Comparison of ENCODE assay signal across 14 cellular contexts in the genomic region with DNA sequence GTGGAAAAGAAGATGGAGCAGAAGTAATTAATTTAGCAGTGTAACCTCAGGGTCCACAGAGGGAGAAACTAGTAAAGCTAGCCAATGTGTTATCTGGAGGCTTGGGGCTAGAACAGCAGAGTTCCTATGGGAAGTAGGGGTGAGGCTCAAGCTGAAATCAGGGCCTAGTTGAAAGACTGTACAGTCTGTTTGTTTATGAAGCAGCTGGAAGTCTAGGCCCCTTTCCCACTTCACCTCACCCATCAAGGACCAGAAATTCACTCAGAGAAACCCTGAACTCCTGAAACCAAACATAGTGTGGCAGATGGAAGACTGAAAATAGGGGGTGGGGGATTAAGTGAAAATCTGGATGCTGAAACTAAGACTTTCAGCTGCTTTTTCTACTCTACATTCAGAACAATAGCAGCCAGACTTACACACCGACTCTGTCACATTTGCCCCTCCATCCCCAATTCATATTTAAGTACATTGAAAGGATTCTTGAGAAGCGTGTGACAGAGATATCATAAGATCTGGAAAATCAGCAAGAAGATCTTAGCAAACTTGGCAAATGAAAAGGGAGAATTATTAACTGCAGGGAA. TPM values are rescaled to one million over a fixed set of nuclear protein-coding genes. Genes with fewer than 3 reads are reported as not detected.
A peak's percentile ranks its signal among the peaks of the same experiment; 100 is the strongest.
DNase-seq lines count a peak whose midpoint lies in the region; ATAC-seq and TF ChIP-seq lines count a peak whose summit lies in the region.
"Had no signal": no experiment of that assay in that cellular context is flagged by ENCODE, and none has a peak within 500 bp of the region (broad histone marks: within the 10 kb centered on the region; RNA-seq: fewer than 3 reads in every experiment).

No MANE protein-coding gene starts in this region.

- H3K36me3 ChIP-seq in Caco-2 (ENCODE audit: control insufficient read depth, insufficient read depth, low read length) = no peaks in the 10 kb centered on the region
- no peaks in the 10 kb centered on the region for H3K36me3 ChIP-seq in colonic mucosa
- no peaks in the 10 kb centered on the region for H3K36me3 ChIP-seq in neural progenitor cell
- H3K36me3 ChIP-seq: MG63, ovary had no signal

- H3K9ac ChIP-seq in colonic mucosa (ENCODE audit: low read depth in 2 of 2, low read length in 2 of 2) = no peak overlapping the region
- no peak overlapping the region for H3K9ac ChIP-seq in neural progenitor cell

- no peaks in the 10 kb centered on the region for H3K9me3 ChIP-seq in Caco-2
- no peaks in the 10 kb centered on the region for H3K9me3 ChIP-seq in colonic mucosa
- no peaks in the 10 kb centered on the region for H3K9me3 ChIP-seq in neural progenitor cell (ENCODE audit: low read depth)
- H3K9me3 ChIP-seq: MG63, ovary had no signal

- H3K4me3 Mint-ChIP-seq in Caco-2 (ENCODE audit: unreplicated experiment) (peak overlapping the region; percentile 65), neural progenitor cell (no peak overlapping the region)

- no peaks in the 10 kb centered on the region for H3F3A ChIP-seq in neural progenitor cell (ENCODE audit: low read depth)

- peak in 1 of 2 experiments; percentile 2 for DNase-seq in Caco-2
- DNase-seq in NCI-H524 treated with DMSO at 0.1 percent for 48 hours (lab: John Stamatoyannopoulos, UW) = peak; percentile 81
- peak; percentile 24 for DNase-seq in colonic mucosa
- DNase-seq in neural progenitor cell (ENCODE audit: low spot score) = no peak
- no peak for DNase-seq in GDM1 (lab: John Stamatoyannopoulos, UW)
- DNase-seq in stimulated activated naive CD8-positive, alpha-beta T cell treated with anti-CD3 and anti-CD28 coated beads, Interleukin-15, Interleukin-2, amounts not matched to agents 100 U/mL and 50 U/mL, for 24 hours = no peak
- DNase-seq in GM19240 (ENCODE audit: insufficient read length, low spot score) = no peak
- DNase-seq: activated gamma-delta T cell treated with Interleukin-2 at 50 U/mL for 16 hours, C1 segment of cervical spinal cord, MG63, NCI-H2081 treated with DMSO at 0.1 percent for 48 hours, ovary had no signal

- H4K20me1 ChIP-seq in neural progenitor cell (ENCODE audit: low read depth) = no peaks in the 10 kb centered on the region

- H3K27me3 ChIP-seq in Caco-2 (replicated peaks; ENCODE audit: control insufficient read depth, insufficient read depth, low read length) = no peaks in the 10 kb centered on the region
- no peaks in the 10 kb centered on the region for H3K27me3 ChIP-seq in colonic mucosa
- no peaks in the 10 kb centered on the region for H3K27me3 ChIP-seq in neural progenitor cell
- H3K27me3 ChIP-seq: MG63, ovary had no signal

- POLR2A ChIA-PET in Caco-2 (lab: Charles Lee) = no interaction called here

- H3K4me1 ChIP-seq in Caco-2 (peaks cover 28% of the 10 kb centered on the region), colonic mucosa (no peaks in the 10 kb centered on the region), neural progenitor cell (no peaks in the 10 kb centered on the region)

- H3K4me2 ChIP-seq in neural progenitor cell = no peak overlapping the region
- H3K4me2 ChIP-seq: smooth muscle cell had no signal

- H3K4me1 Mint-ChIP-seq in Caco-2 (ENCODE audit: low read depth, unreplicated experiment) (peaks cover 24% of the 10 kb centered on the region), neural progenitor cell (no peaks in the 10 kb centered on the region)

- H3K4me3 ChIP-seq in Caco-2 (ENCODE audit: low read depth, low read length) (no peak overlapping the region), colonic mucosa (no peak overlapping the region), neural progenitor cell (no peak overlapping the region)
- H3K4me3 ChIP-seq: MG63, ovary, smooth muscle cell had no signal

- peak overlapping the region; percentile 53 for H3K27ac ChIP-seq in colonic mucosa
- no peak overlapping the region for H3K27ac ChIP-seq in neural progenitor cell
- H3K27ac ChIP-seq: ovary had no signal

- H3K36me3 Mint-ChIP-seq in Caco-2 (ENCODE audit: insufficient read depth, unreplicated experiment) (no peaks in the 10 kb centered on the region), neural progenitor cell (no peaks in the 10 kb centered on the region)

- no peaks in the 10 kb centered on the region for H3K79me2 ChIP-seq in neural progenitor cell (ENCODE audit: low read depth)

- no peak for ATAC-seq in HG03045 (IDR thresholded peaks at IDR 0.05; ENCODE audit: unreplicated experiment)
- no peak for ATAC-seq in stimulated activated naive CD8-positive, alpha-beta T cell treated with anti-CD3 and anti-CD28 coated beads, Interleukin-15, Interleukin-2, amounts not matched to agents 100 U/mL and 50 U/mL, for 24 hours

- H3K27me3 Mint-ChIP-seq in Caco-2 (ENCODE audit: insufficient read depth, unreplicated experiment) (no peaks in the 10 kb centered on the region), neural progenitor cell (ENCODE audit: insufficient read depth, low read depth) (no peaks in the 10 kb centered on the region)

- CTCF ChIA-PET in Caco-2 (lab: Charles Lee) = interaction anchor here (0.6 kb wide), 1 partner anchor 13 kb away, joined by 3 read pairs; no protein-coding TSS in a partner anchor

- H2AFZ ChIP-seq in neural progenitor cell (replicated peaks) = peak overlapping the region; percentile 53

- no peak for TF ChIP-seq CTCF in Caco-2 (IDR thresholded peaks at IDR 0.05; ENCODE audit: insufficient read depth in 1 of 2, low read depth in 1 of 2, low read length in 1 of 2, severe bottlenecking in 1 of 2, unreplicated experiment in 1 of 2)
- no peak for TF ChIP-seq CTCF in colonic mucosa (IDR thresholded peaks at IDR 0.05)
- no peak for TF ChIP-seq CTCF in neural progenitor cell (IDR thresholded peaks at IDR 0.05)

- no peaks in the 10 kb centered on the region for H3K9me3 Mint-ChIP-seq in Caco-2 (ENCODE audit: unreplicated experiment)
- H3K9me3 Mint-ChIP-seq in neural progenitor cell = no peaks in the 10 kb centered on the region

- intact Hi-C loops in Caco-2 (cut with micrococcal nuclease; ENCODE audit: unreplicated experiment) (loop anchor here (1.0 kb wide), 2 partner anchors 33 to 119 kb away; a partner anchor contains a TSS), colonic mucosa (cut with DNase I) (no loop called here)

- BruUV-seq in Caco-2 (replicated peaks; lab: Mats Ljungman, UMichigan) = no TSS peak

- peak overlapping the region; percentile 68 for H3K27ac Mint-ChIP-seq in Caco-2 (ENCODE audit: unreplicated experiment)
- no peak overlapping the region for H3K27ac Mint-ChIP-seq in neural progenitor cell

RNA-seq across cellular contexts. Expression of a gene that starts 32.6 kb away (rescaled TPM):
- total RNA-seq in Caco-2 (2022) (1.0 and 1.1 TPM in 2 replicates), colonic mucosa (1 to 10 TPM; 1.4 to 1.9 TPM), neural progenitor cell (ENCODE audit: low replicate concordance) (0.03 TPM in 1 of 2 replicates, not detected in the other)

Comparison
In these comparisons a context has a peak if more than half of its experiments do, and no peak if none do; other contexts are left out.
1. DNase-seq: peak in NCI-H524 treated with DMSO at 0.1 percent for 48 hours (single experiment) and colonic mucosa (single experiment); none in neural progenitor cell (single experiment), GDM1 (single experiment), stimulated activated naive CD8-positive, alpha-beta T cell treated with anti-CD3 and anti-CD28 coated beads, Interleukin-15, Interleukin-2, amounts not matched to agents 100 U/mL and 50 U/mL, for 24 hours (single experiment) and GM19240 (single experiment).